ENCODE assay signal across 8 cellular contexts in genomic region chr7:128862571-128863432, GRCh38. TPM values are rescaled to one million over a fixed set of nuclear protein-coding genes. Genes with fewer than 3 reads are reported as not detected.
DNase-seq lines count a peak whose midpoint lies in the region; FAIRE-seq and TF ChIP-seq lines count a peak whose summit lies in the region.

ATP6V1F (plus strand) TSS chr7:128862856; CDS start chr7:128862905, 49 bp downstream.

- H3K4me3 ChIP-seq in HFF-Myc (replicated peaks; ENCODE audit: low read depth, low read length) = peak within 1 kb of the TSS; percentile 98
- peak within 1 kb of the TSS; percentile 91 for H3K4me3 ChIP-seq in NB4 (ENCODE audit: low read depth, low read length)
- H3K4me3 ChIP-seq in SK-N-MC = peak within 1 kb of the TSS; percentile 97
- H3K4me3 ChIP-seq in neutrophil (ENCODE audit: low read depth in 1 of 2, low read length in 1 of 2) = peak within 1 kb of the TSS; percentile 81 to 93

- peaks cover 16 to 17% of the 10 kb centered on the region in 2 experiments for H3K4me1 ChIP-seq in neutrophil (ENCODE audit: control insufficient read depth in 1 of 2, insufficient read depth in 1 of 2, low read depth in 1 of 2, low read length in 1 of 2)

- peaks cover 28% of the 10 kb centered on the region for H3K4me1 Mint-ChIP-seq in activated naive CD4-positive, alpha-beta T cell treated with anti-CD3 and anti-CD28 coated beads, Interleukin-2, amount 10 ng/mL, durations not matched to agents 7 days and 5 days

- DNase-seq in GM04503 (ENCODE audit: low read depth) = peak; percentile 85
- DNase-seq in HFF-Myc (ENCODE audit: extremely low read depth, low read depth) = peak; percentile 96
- DNase-seq in NB4 (ENCODE audit: low read depth) = peak; percentile 99
- peak; percentile 94 for DNase-seq in SK-N-MC (ENCODE audit: low read depth, low spot score)
- DNase-seq in activated naive CD4-positive, alpha-beta T cell treated with anti-CD3 and anti-CD28 coated beads, Interleukin-2, amount 10 ng/mL, durations not matched to agents 7 days and 5 days = peak; percentile 99
- DNase-seq in frontal cortex (ENCODE audit: low spot score in 2 of 2) = peak; percentile 94 to 97
- DNase-seq in substantia nigra (lab: John Stamatoyannopoulos, UW) = peak; percentile 73 to 98 (median 93)

- H3K9me3 ChIP-seq in SK-N-MC (ENCODE audit: low read depth, low read length) = no peaks in the 10 kb centered on the region
- no peaks in the 10 kb centered on the region for H3K9me3 ChIP-seq in neutrophil

- H3K4me3 Mint-ChIP-seq in activated naive CD4-positive, alpha-beta T cell treated with anti-CD3 and anti-CD28 coated beads, Interleukin-2, amount 10 ng/mL, durations not matched to agents 7 days and 5 days = peak within 1 kb of the TSS; percentile 84

- peak within 1 kb of the TSS; percentile 80 for H3K9ac ChIP-seq in SK-N-MC (ENCODE audit: insufficient read length)

- CTCF ChIA-PET in activated naive CD4-positive, alpha-beta T cell treated with anti-CD3 and anti-CD28 coated beads, Interleukin-2, amount 10 ng/mL, durations not matched to agents 7 days and 5 days (lab: Charles Lee) = interaction anchor here (0.6 to 6.6 kb wide), 19 partner anchors 8 to 441 kb away, joined by 3 to 67 read pairs (median 4); partner anchors contain the start of gene CALU

- H3K27ac ChIP-seq in SK-N-MC = peak within 1 kb of the TSS; percentile 69; the same call in 1 of the 2 replicates
- peak within 1 kb of the TSS; percentile 87 for H3K27ac ChIP-seq in neutrophil
- H3K27ac ChIP-seq in substantia nigra (ENCODE audit: low read depth, low read length, poor library complexity, severe bottlenecking) = peak within 1 kb of the TSS; percentile 90

- H3K27me3 Mint-ChIP-seq in activated naive CD4-positive, alpha-beta T cell treated with anti-CD3 and anti-CD28 coated beads, Interleukin-2, amount 10 ng/mL, durations not matched to agents 7 days and 5 days = peaks cover 2% of the 10 kb centered on the region

- no peaks in the 10 kb centered on the region; the same call in 1 of the 2 replicates for H3K36me3 ChIP-seq in SK-N-MC (ENCODE audit: insufficient read depth, low read length)
- H3K36me3 ChIP-seq in neutrophil = peaks cover 20% of the 10 kb centered on the region

- peaks cover 3% of the 10 kb centered on the region for H3K27me3 ChIP-seq in neutrophil

- H3K27ac Mint-ChIP-seq in activated naive CD4-positive, alpha-beta T cell treated with anti-CD3 and anti-CD28 coated beads, Interleukin-2, amount 10 ng/mL, durations not matched to agents 7 days and 5 days = peak within 1 kb of the TSS; percentile 84

- peaks cover 12% of the 10 kb centered on the region for H3K36me3 Mint-ChIP-seq in activated naive CD4-positive, alpha-beta T cell treated with anti-CD3 and anti-CD28 coated beads, Interleukin-2, amount 10 ng/mL, durations not matched to agents 7 days and 5 days

- FAIRE-seq in frontal cortex (lab: Jason Lieb, UNC) = peak; percentile 24

- H3K9me3 Mint-ChIP-seq in activated naive CD4-positive, alpha-beta T cell treated with anti-CD3 and anti-CD28 coated beads, Interleukin-2, amount 10 ng/mL, durations not matched to agents 7 days and 5 days = no peaks in the 10 kb centered on the region

- no peak for TF ChIP-seq CTCF in HFF-Myc (IDR thresholded peaks at IDR 0.05; ENCODE audit: low read depth, low read length, missing control alignments)
- TF ChIP-seq CTCF in NB4 (IDR thresholded peaks at IDR 0.05; ENCODE audit: low read depth, low read length) = no peak
- peak; percentile 29 for TF ChIP-seq CTCF in neutrophil (IDR thresholded peaks at IDR 0.05)

- TF ChIP-seq POLR2A in NB4 (IDR thresholded peaks at IDR 0.05; ENCODE audit: extremely low read depth, insufficient read length) = peak; percentile 68

RNA-seq across cellular contexts. Expression of gene ATP6V1F, which starts in this region (rescaled TPM):
- total RNA-seq in frontal cortex = 74.6 TPM

Comparison
In these comparisons a context has a peak if more than half of its experiments do, and no peak if none do; other contexts are left out.
1. Peak in every context shown above with its lines: DNase-seq, H3K4me3 ChIP-seq and H3K27ac ChIP-seq.